ENCODE assay signal across 11 cellular contexts in the genomic region with DNA sequence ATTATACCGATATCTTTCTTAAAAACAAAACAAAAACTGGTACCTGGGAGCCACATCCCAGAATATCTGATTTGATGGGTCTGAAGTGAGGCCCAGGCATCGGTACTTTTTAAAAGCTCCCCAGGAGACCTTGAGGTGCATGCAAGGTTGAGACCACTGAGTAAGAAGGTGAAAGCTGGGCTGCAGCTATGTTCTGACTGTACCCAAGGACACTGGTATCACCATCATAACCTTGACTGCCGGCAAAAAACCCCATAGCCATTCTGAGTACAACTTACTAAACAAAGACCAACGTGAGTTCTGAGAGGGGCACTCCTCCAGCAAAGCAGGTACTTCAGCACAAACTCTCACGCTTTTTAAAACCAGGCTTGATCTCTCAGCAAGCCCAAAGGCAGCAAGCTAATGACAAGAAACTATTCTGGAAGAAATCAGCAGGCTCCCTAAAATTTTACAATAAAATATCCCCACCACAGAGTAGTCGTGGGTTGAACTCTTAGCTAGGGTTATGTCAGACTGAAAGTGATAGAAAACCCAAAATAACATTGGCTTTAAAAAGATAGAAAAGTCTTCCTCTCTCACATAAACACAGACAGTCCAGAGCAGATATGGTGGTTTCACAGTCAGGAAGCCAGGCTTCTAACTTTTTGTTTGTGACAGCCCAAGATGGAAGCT.
A peak's percentile ranks its signal among the peaks of the same experiment; 100 is the strongest.
DNase-seq lines count a peak whose midpoint lies in the region; ATAC-seq and TF ChIP-seq lines count a peak whose summit lies in the region.
"Had no signal": no experiment of that assay in that cellular context is flagged by ENCODE, and none has a peak within 500 bp of the region (broad histone marks: within the 10 kb centered on the region; RNA-seq: fewer than 3 reads in every experiment).

No MANE protein-coding gene starts in this region.

- H3K4me3 Mint-ChIP-seq in T-helper 17 cell (no peak overlapping the region), chondrocyte (ENCODE audit: unreplicated experiment) (no peak overlapping the region)
- H3K4me3 Mint-ChIP-seq: activated naive CD8-positive, alpha-beta T cell had no signal

- no peaks in the 10 kb centered on the region for H3K4me1 Mint-ChIP-seq in T-helper 17 cell
- H3K4me1 Mint-ChIP-seq in chondrocyte (ENCODE audit: low read depth): no peaks in the 10 kb centered on the region

- ATAC-seq in GM18868 (IDR thresholded peaks at IDR 0.05; ENCODE audit: unreplicated experiment) (peak; percentile 95), GM21529 (IDR thresholded peaks at IDR 0.05; ENCODE audit: unreplicated experiment) (peak; percentile 89), HG03066 (IDR thresholded peaks at IDR 0.05; ENCODE audit: low read depth, unreplicated experiment) (peak; percentile 88), T-helper 17 cell (no peak)

- H2BK5ac ChIP-seq in mesenchymal stem cell (ENCODE audit: low read depth, low read length, poor library complexity, severe bottlenecking): no peak overlapping the region

- peak overlapping the region; percentile 25 for H4K91ac ChIP-seq in mesenchymal stem cell (ENCODE audit: low read length)

- H3K14ac ChIP-seq in mesenchymal stem cell (ENCODE audit: low read length in 2 of 2): no peak overlapping the region

- no peak overlapping the region for H3K18ac ChIP-seq in mesenchymal stem cell (ENCODE audit: low read depth in 1 of 2, low read length in 2 of 2)

- H3K27ac Mint-ChIP-seq in T-helper 17 cell (no peak overlapping the region), chondrocyte (ENCODE audit: unreplicated experiment) (no peak overlapping the region)
- H3K27ac Mint-ChIP-seq: activated naive CD8-positive, alpha-beta T cell had no signal

- H4K8ac ChIP-seq in mesenchymal stem cell (ENCODE audit: low read length): no peak overlapping the region

- H3K79me1 ChIP-seq in mesenchymal stem cell (replicated peaks; ENCODE audit: low read length, poor library complexity, severe bottlenecking): no peaks in the 10 kb centered on the region

- intact Hi-C loops in tibial artery (cut with DNase I; ENCODE audit: low total_unique reads): no loop called here

- TF ChIP-seq CTCF in tibial artery (IDR thresholded peaks at IDR 0.05) (no peak), chondrocyte (IDR thresholded peaks at IDR 0.05) (no peak)

- WGBS in mesenchymal stem cell: 89% methylated on average over 4 of the region's 6 CpGs

- no peak overlapping the region for H2BK12ac ChIP-seq in mesenchymal stem cell (ENCODE audit: low read length in 2 of 2)

- no peak overlapping the region for H3K4me2 ChIP-seq in mesenchymal stem cell (ENCODE audit: low read length, poor library complexity, severe bottlenecking)

- H3K4ac ChIP-seq in mesenchymal stem cell (ENCODE audit: low read depth in 1 of 2, low read length in 2 of 2): no peak overlapping the region

- peaks cover 0 to 97% of the 10 kb centered on the region in 2 experiments for H3K36me3 ChIP-seq in mesenchymal stem cell (ENCODE audit: control insufficient read depth in 1 of 2, insufficient read depth in 2 of 2, low read depth in 1 of 2, low read length in 2 of 2)
- H3K36me3 ChIP-seq in tibial artery: no peaks in the 10 kb centered on the region

- peaks cover 27% of the 10 kb centered on the region for H3K27me3 Mint-ChIP-seq in T-helper 17 cell
- H3K27me3 Mint-ChIP-seq in chondrocyte (ENCODE audit: low read depth): peaks cover 6% of the 10 kb centered on the region

- no peaks in the 10 kb centered on the region for H3K27me3 ChIP-seq in mesenchymal stem cell (ENCODE audit: control insufficient read depth in 1 of 2, insufficient read depth in 1 of 2, low read length in 2 of 2)
- no peaks in the 10 kb centered on the region for H3K27me3 ChIP-seq in tibial artery

- H3K9me3 ChIP-seq in mesenchymal stem cell (ENCODE audit: control insufficient read depth, low read length) (no peaks in the 10 kb centered on the region), T-helper 17 cell (ENCODE audit: control insufficient read depth, low read length, poor library complexity, severe bottlenecking) (no peaks in the 10 kb centered on the region), tibial artery (no peaks in the 10 kb centered on the region)

- H3K23ac ChIP-seq in mesenchymal stem cell (ENCODE audit: low read length in 2 of 2): no peak overlapping the region

- no peak overlapping the region for H2AK5ac ChIP-seq in mesenchymal stem cell (ENCODE audit: low read length, severe bottlenecking)

- H3K4me3 ChIP-seq in mesenchymal stem cell (ENCODE audit: insufficient read depth in 1 of 2, low read depth in 1 of 2, low read length in 2 of 2) (no peak overlapping the region), tibial artery (no peak overlapping the region)

- H2BK15ac ChIP-seq in mesenchymal stem cell (ENCODE audit: low read depth, poor library complexity, severe bottlenecking): no peak overlapping the region

- no peaks in the 10 kb centered on the region for H3K4me1 ChIP-seq in mesenchymal stem cell (ENCODE audit: control insufficient read depth, insufficient read depth, low read depth, low read length)
- no peaks in the 10 kb centered on the region for H3K4me1 ChIP-seq in tibial artery

- no peak overlapping the region for H3K9ac ChIP-seq in mesenchymal stem cell (ENCODE audit: low read length)

- DNase-seq in mesenchymal stem cell (no peak), T-helper 17 cell (no peak), tibial artery (no peak), HuH-7 (ENCODE audit: low spot score) (no peak), chondrocyte (ENCODE audit: low spot score) (no peak)
- DNase-seq: activated CD4-positive, alpha-beta T cell treated with anti-CD3 and anti-CD28 coated beads, Interleukin-2, amount 50 U/mL, for 4 hours; foreskin fibroblast had no signal

- no peaks in the 10 kb centered on the region for H3K9me3 Mint-ChIP-seq in chondrocyte (ENCODE audit: low read depth)

- peak overlapping the region; percentile 27 for H2BK120ac ChIP-seq in mesenchymal stem cell (ENCODE audit: low read depth, low read length)

- no peaks in the 10 kb centered on the region for H3K36me3 Mint-ChIP-seq in T-helper 17 cell (ENCODE audit: low read depth)
- H3K36me3 Mint-ChIP-seq in chondrocyte (ENCODE audit: low read depth): no peaks in the 10 kb centered on the region
- H3K36me3 Mint-ChIP-seq: activated naive CD8-positive, alpha-beta T cell had no signal

- H3K27ac ChIP-seq in mesenchymal stem cell (ENCODE audit: low read length, poor library complexity, severe bottlenecking) (no peak overlapping the region), tibial artery (no peak overlapping the region)

- no peak overlapping the region for H2AFZ ChIP-seq in mesenchymal stem cell (ENCODE audit: low read depth, low read length)
